1 cellular context compared by ENCODE assay signal in genomic region chr11:127385071-127385470, GRCh38.
TF ChIP-seq lines count a peak whose summit lies in the region.

No MANE protein-coding gene starts in this region.

TF ChIP-seq in SK-N-SH, 30 proteins besides CTCF, POLR2A, EP300 and RAD21 (continued from another document):
- TF ChIP-seq REST (IDR thresholded peaks at IDR 0.05; ENCODE audit: low read depth, low read length) (no peak), SMC3 (IDR thresholded peaks at IDR 0.05; ENCODE audit: low read depth, low read length) (no peak), USF2 (IDR thresholded peaks at IDR 0.05; ENCODE audit: borderline replicate concordance, low read depth, low read length) (no peak), POLR2AphosphoS5 (IDR thresholded peaks at IDR 0.05; ENCODE audit: low read depth, low read length) (no peak), MXI1 (IDR thresholded peaks at IDR 0.05; ENCODE audit: low read depth, low read length) (no peak; the same call in 1 of the 2 replicates)
